In genomic region chr12:88406905-88407304, GRCh38 we compare ENCODE assay signal across 9 cellular contexts.
"Had no signal": no experiment of that assay in that cellular context is flagged by ENCODE, and none has a peak within 500 bp of the region (broad histone marks: within the 10 kb centered on the region; RNA-seq: fewer than 3 reads in every experiment).

No MANE protein-coding gene starts in this region.

- H3K27ac ChIP-seq: GM23248 had no signal

- H3K36me3 ChIP-seq: HAP-1 had no signal

- DNase-seq: GM23248, GOT3, H7, H9, HCEC 1CT, HFFc6 had no signal

- H3K9me3 ChIP-seq: HAP-1 had no signal

- ATAC-seq: GM23338, HCT116 had no signal

- H3K4me3 ChIP-seq: GM23248, GM23338, HAP-1 had no signal

- H3K4me1 ChIP-seq: HAP-1 had no signal

- H3K9ac ChIP-seq: GM23248 had no signal

- H2AFZ ChIP-seq: GM23248, GM23338 had no signal

- H3K4me2 ChIP-seq: GM23338 had no signal
